20 cellular contexts compared by ENCODE assay signal in the genomic region with DNA sequence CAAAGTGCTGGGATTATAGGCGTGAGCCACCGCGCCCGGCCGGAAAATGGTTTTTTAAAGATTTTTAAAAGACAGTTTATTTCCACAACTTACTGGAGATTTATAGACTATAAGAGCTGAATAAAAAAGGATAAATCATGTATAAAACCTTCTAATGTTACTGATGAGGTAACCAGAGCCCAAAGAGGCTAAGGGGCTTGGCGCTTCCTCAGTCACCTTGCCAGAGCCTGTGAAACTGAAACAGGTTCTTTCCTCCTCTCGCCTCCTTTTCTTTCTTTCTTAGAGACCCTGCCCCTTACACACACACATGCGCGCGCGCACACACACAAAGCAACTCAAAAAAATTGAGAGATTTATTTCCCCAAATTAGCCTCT.
DNase-seq lines count a peak whose midpoint lies in the region; ATAC-seq, FAIRE-seq and TF ChIP-seq lines count a peak whose summit lies in the region.
"Had no signal": no experiment of that assay in that cellular context is flagged by ENCODE, and none has a peak within 500 bp of the region (broad histone marks: within the 10 kb centered on the region; RNA-seq: fewer than 3 reads in every experiment).

No MANE protein-coding gene starts in this region.

- no peak overlapping the region; a peak in 1 of 4 replicates for H3K4me3 ChIP-seq in SK-N-SH (ENCODE audit: low read depth in 2 of 2, low read length in 1 of 2)
- H3K4me3 ChIP-seq in esophagus squamous epithelium: peak overlapping the region in 1 of 4 donors; percentile 42
- H3K4me3 ChIP-seq in rectal smooth muscle tissue (ENCODE audit: low read length): no peak overlapping the region

- H3K4me1 ChIP-seq in SK-N-SH (ENCODE audit: control insufficient read depth in 1 of 2, insufficient read depth in 2 of 2, low read depth in 1 of 2, low read length in 1 of 2): no peaks in the 10 kb centered on the region
- H3K4me1 ChIP-seq in esophagus squamous epithelium: peaks cover 0 to 12% (median 0%) of the 10 kb centered on the region in 3 donors
- H3K4me1 ChIP-seq in rectal smooth muscle tissue (ENCODE audit: control insufficient read depth, insufficient read depth, low read length): peaks cover 3% of the 10 kb centered on the region

- peaks cover 4% of the 10 kb centered on the region for H3K36me3 Mint-ChIP-seq in type B pancreatic cell
- H3K36me3 Mint-ChIP-seq: brain; CD4-positive, CD25-positive, alpha-beta regulatory T cell; T-cell had no signal

- TF ChIP-seq RAD21 in SK-N-SH (IDR thresholded peaks at IDR 0.05; ENCODE audit: low read length): no peak

- H3K4me2 ChIP-seq in SK-N-SH: no peak overlapping the region

- H4K20me1 ChIP-seq in SK-N-SH (ENCODE audit: insufficient read depth): no peaks in the 10 kb centered on the region

- H3K9me3 ChIP-seq in SK-N-SH: no peaks in the 10 kb centered on the region
- H3K9me3 ChIP-seq in esophagus squamous epithelium: no peaks in the 10 kb centered on the region

- peaks cover 14% of the 10 kb centered on the region for H3K4me1 Mint-ChIP-seq in type B pancreatic cell (ENCODE audit: unreplicated experiment)
- H3K4me1 Mint-ChIP-seq: H9 had no signal

- TF ChIP-seq EP300 in SK-N-SH (IDR thresholded peaks at IDR 0.05; ENCODE audit: borderline replicate concordance in 1 of 2, low read depth in 1 of 2, low read length in 1 of 2): no peak

- H3K27ac Mint-ChIP-seq in type B pancreatic cell: no peak overlapping the region
- H3K27ac Mint-ChIP-seq: activated CD8-positive, alpha-beta T cell treated with anti-CD3 and anti-CD28 coated beads, Interleukin-2, amount 10 ng/mL, durations not matched to agents 7 days and 5 days; CD4-positive, CD25-positive, alpha-beta regulatory T cell; H9; T-cell had no signal

- ATAC-seq in SK-N-SH treated with all-trans-retinoic acid at 6 μM for 48 hours: peak; percentile 51
- no peak for ATAC-seq in HG03442 (IDR thresholded peaks at IDR 0.05; ENCODE audit: unreplicated experiment)

- POLR2A ChIA-PET in SK-N-SH (lab: Yijun Ruan, JAX): no interaction called here

- no peak overlapping the region for H3K27ac ChIP-seq in SK-N-SH (ENCODE audit: low read depth in 2 of 2, low read length in 1 of 2)
- peak overlapping the region in 3 of 4 donors; percentile 71 to 74 (median 73) for H3K27ac ChIP-seq in esophagus squamous epithelium
- peak overlapping the region; percentile 81 for H3K27ac ChIP-seq in rectal smooth muscle tissue (ENCODE audit: low read depth, low read length)
- H3K27ac ChIP-seq: 22Rv1, epithelial cell of prostate had no signal

- H3F3A ChIP-seq in SK-N-SH (replicated peaks; ENCODE audit: insufficient read depth): no peaks in the 10 kb centered on the region

- intact Hi-C loops in esophagus squamous epithelium (cut with DNase I): no loop called here

- no peak for TF ChIP-seq POLR2A in esophagus squamous epithelium (IDR thresholded peaks at IDR 0.05)

- FAIRE-seq in D721Med (lab: Jason Lieb, UNC): no peak

- H3K9ac ChIP-seq in SK-N-SH (no peak overlapping the region), rectal smooth muscle tissue (ENCODE audit: low read length) (no peak overlapping the region)

- H3K79me2 ChIP-seq in SK-N-SH (ENCODE audit: insufficient read depth): no peaks in the 10 kb centered on the region

- H3K36me3 ChIP-seq in SK-N-SH (replicated peaks in 1 of 2; ENCODE audit: control insufficient read depth in 1 of 2, insufficient read depth in 2 of 2, low read length in 1 of 2) (no peaks in the 10 kb centered on the region), esophagus squamous epithelium (no peaks in the 10 kb centered on the region), rectal smooth muscle tissue (ENCODE audit: control insufficient read depth, insufficient read depth, low read length) (no peaks in the 10 kb centered on the region)

- TF ChIP-seq CTCF in SK-N-SH (IDR thresholded peaks at IDR 0.05): no peak
- TF ChIP-seq CTCF in esophagus squamous epithelium (IDR thresholded peaks at IDR 0.05): no peak
- no peak for TF ChIP-seq CTCF in type B pancreatic cell (conservative IDR thresholded peaks at IDR 0.05)
- no peak for TF ChIP-seq CTCF in D721Med (IDR thresholded peaks at IDR 0.05; ENCODE audit: insufficient read depth, missing control alignments)

- peaks cover 4% of the 10 kb centered on the region for H3K9me3 Mint-ChIP-seq in type B pancreatic cell

- peak overlapping the region; percentile 42 for H3K4me3 Mint-ChIP-seq in type B pancreatic cell
- H3K4me3 Mint-ChIP-seq: activated CD8-positive, alpha-beta T cell treated with anti-CD3 and anti-CD28 coated beads, Interleukin-2, amount 10 ng/mL, durations not matched to agents 7 days and 5 days; brain; CD4-positive, CD25-positive, alpha-beta regulatory T cell; H9; neural crest cell; T-cell had no signal

- no peaks in the 10 kb centered on the region for H3K27me3 ChIP-seq in SK-N-SH (ENCODE audit: insufficient read depth)
- no peaks in the 10 kb centered on the region for H3K27me3 ChIP-seq in esophagus squamous epithelium
- no peaks in the 10 kb centered on the region for H3K27me3 ChIP-seq in rectal smooth muscle tissue (ENCODE audit: control insufficient read depth, insufficient read depth, low read length)

- CTCF ChIA-PET in SK-N-SH (lab: Yijun Ruan, JAX): interaction anchor here (0.5 to 4.9 kb wide), 38 partner anchors 8 to 1430 kb away, joined by 3 to 71 read pairs (median 4); a partner anchor contains a TSS

- DNase-seq in SK-N-SH (no peak), esophagus squamous epithelium (lab: John Stamatoyannopoulos, UW) (no peak), type B pancreatic cell (ENCODE audit: extremely low spot score, unreplicated experiment) (no peak), D721Med (ENCODE audit: insufficient read length, low spot score) (no peak)
- no peak for DNase-seq in stimulated activated CD4-positive, alpha-beta T cell treated with anti-CD3 and anti-CD28 coated beads, Interleukin-2, amount 100 ng/mL, for 24 hours
- DNase-seq: activated CD4-positive, alpha-beta T cell treated with anti-CD3 and anti-CD28 coated beads for 1 hour; activated gamma-delta T cell treated with Interleukin-2 at 50 U/mL for 16 hours; activated T-cell treated with anti-CD3 and anti-CD28 coated beads, Interleukin-2, amount 50 U/mL, for 1 hour; NCI-H2081 treated with DMSO at 0.1 percent for 48 hours had no signal

- H3K27me3 Mint-ChIP-seq in type B pancreatic cell: peaks cover 5% of the 10 kb centered on the region

- H2AFZ ChIP-seq in SK-N-SH (ENCODE audit: low read depth): no peak overlapping the region

- WGBS in SK-N-SH (ENCODE audit: low lambda C conversion rate): 49% methylated on average over 11 of the region's 11 CpGs
- WGBS in esophagus squamous epithelium, 2 donors: 50 to 63% methylated on average over 5 to 9 of the region's 11 CpGs

- no peaks in the 10 kb centered on the region for H3K9me2 ChIP-seq in SK-N-SH

TF ChIP-seq in SK-N-SH treated with all-trans-retinoic acid at 6 μM for 48 hours, 23 proteins besides CTCF, POLR2A, EP300 and RAD21:
- no peak for TF ChIP-seq ESRRG (CRISPR knock-in tag; IDR thresholded peaks at IDR 0.05)
- TF ChIP-seq GLIS3 (CRISPR knock-in tag; IDR thresholded peaks at IDR 0.05): no peak
- no peak for TF ChIP-seq ISL1 (CRISPR knock-in tag; IDR thresholded peaks at IDR 0.05)
- TF ChIP-seq ZNF8 (CRISPR knock-in tag; IDR thresholded peaks at IDR 0.05): no peak
- TF ChIP-seq ZNF70 (CRISPR knock-in tag; IDR thresholded peaks at IDR 0.05): no peak
- TF ChIP-seq, protein P1, sequence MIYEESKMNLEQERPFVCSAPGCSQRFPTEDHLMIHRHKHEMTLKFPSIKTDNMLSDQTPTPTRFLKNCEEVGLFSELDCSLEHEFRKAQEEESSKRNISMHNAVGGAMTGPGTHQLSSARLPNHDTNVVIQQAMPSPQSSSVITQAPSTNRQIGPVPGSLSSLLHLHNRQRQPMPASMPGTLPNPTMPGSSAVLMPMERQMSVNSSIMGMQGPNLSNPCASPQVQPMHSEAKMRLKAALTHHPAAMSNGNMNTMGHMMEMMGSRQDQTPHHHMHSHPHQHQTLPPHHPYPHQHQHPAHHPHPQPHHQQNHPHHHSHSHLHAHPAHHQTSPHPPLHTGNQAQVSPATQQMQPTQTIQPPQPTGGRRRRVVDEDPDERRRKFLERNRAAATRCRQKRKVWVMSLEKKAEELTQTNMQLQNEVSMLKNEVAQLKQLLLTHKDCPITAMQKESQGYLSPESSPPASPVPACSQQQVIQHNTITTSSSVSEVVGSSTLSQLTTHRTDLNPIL (CRISPR knock-in tag; IDR thresholded peaks at IDR 0.05; ENCODE audit: low read depth): no peak
- TF ChIP-seq OSR1 (CRISPR knock-in tag; IDR thresholded peaks at IDR 0.05): no peak

TF ChIP-seq in SK-N-SH, 30 proteins besides CTCF, POLR2A, EP300 and RAD21:
- TF ChIP-seq FOXM1 (IDR thresholded peaks at IDR 0.05; ENCODE audit: low read depth): no peak
- TF ChIP-seq, protein P2, sequence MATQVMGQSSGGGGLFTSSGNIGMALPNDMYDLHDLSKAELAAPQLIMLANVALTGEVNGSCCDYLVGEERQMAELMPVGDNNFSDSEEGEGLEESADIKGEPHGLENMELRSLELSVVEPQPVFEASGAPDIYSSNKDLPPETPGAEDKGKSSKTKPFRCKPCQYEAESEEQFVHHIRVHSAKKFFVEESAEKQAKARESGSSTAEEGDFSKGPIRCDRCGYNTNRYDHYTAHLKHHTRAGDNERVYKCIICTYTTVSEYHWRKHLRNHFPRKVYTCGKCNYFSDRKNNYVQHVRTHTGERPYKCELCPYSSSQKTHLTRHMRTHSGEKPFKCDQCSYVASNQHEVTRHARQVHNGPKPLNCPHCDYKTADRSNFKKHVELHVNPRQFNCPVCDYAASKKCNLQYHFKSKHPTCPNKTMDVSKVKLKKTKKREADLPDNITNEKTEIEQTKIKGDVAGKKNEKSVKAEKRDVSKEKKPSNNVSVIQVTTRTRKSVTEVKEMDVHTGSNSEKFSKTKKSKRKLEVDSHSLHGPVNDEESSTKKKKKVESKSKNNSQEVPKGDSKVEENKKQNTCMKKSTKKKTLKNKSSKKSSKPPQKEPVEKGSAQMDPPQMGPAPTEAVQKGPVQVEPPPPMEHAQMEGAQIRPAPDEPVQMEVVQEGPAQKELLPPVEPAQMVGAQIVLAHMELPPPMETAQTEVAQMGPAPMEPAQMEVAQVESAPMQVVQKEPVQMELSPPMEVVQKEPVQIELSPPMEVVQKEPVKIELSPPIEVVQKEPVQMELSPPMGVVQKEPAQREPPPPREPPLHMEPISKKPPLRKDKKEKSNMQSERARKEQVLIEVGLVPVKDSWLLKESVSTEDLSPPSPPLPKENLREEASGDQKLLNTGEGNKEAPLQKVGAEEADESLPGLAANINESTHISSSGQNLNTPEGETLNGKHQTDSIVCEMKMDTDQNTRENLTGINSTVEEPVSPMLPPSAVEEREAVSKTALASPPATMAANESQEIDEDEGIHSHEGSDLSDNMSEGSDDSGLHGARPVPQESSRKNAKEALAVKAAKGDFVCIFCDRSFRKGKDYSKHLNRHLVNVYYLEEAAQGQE (IDR thresholded peaks at IDR 0.05; ENCODE audit: low read depth, low read length): no peak
- no peak for TF ChIP-seq YY1 (IDR thresholded peaks at IDR 0.05; ENCODE audit: low read depth)
- TF ChIP-seq, protein P3, sequence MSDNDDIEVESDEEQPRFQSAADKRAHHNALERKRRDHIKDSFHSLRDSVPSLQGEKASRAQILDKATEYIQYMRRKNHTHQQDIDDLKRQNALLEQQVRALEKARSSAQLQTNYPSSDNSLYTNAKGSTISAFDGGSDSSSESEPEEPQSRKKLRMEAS (IDR thresholded peaks at IDR 0.05; ENCODE audit: low read depth): no peak

Comparison
In these comparisons a context has a peak if more than half of its experiments do, and no peak if none do; other contexts are left out.
1. H3K27ac ChIP-seq: peak in esophagus squamous epithelium (3 of 4) and rectal smooth muscle tissue (single experiment); none in SK-N-SH (0 of 2).